In genomic region chr20:63595416-63596127, GRCh38 we compare ENCODE assay signal across 15 cellular contexts. TPM values are rescaled to one million over a fixed set of nuclear protein-coding genes. Genes with fewer than 3 reads are reported as not detected.
DNase-seq lines count a peak whose midpoint lies in the region; ATAC-seq and TF ChIP-seq lines count a peak whose summit lies in the region.
"Had no signal": no experiment of that assay in that cellular context is flagged by ENCODE, and none has a peak within 500 bp of the region (broad histone marks: within the 10 kb centered on the region; RNA-seq: fewer than 3 reads in every experiment).

No MANE protein-coding gene starts in this region.

- H3K9ac ChIP-seq in endodermal cell (ENCODE audit: extremely low read depth, low read length, poor library complexity, severe bottlenecking): no peak overlapping the region
- H3K9ac ChIP-seq: BLaER1 treated with 17β-estradiol and CSF1 and Interleukin-3, amounts not matched to agents 10 nM and 100 nM had no signal

- no peak overlapping the region for H3K27ac Mint-ChIP-seq in endodermal cell

- no peak for ATAC-seq in lower lobe of right lung
- ATAC-seq in upper lobe of right lung: peak; percentile 12
- no peak for ATAC-seq in GM21717 (IDR thresholded peaks at IDR 0.05; ENCODE audit: unreplicated experiment)
- ATAC-seq in GM21381 (IDR thresholded peaks at IDR 0.05; ENCODE audit: unreplicated experiment): no peak
- ATAC-seq: GM12878, HCT116 had no signal

- CTCF ChIA-PET in HEK293 (lab: Yijun Ruan, JAX): no interaction called here

- DNase-seq in endodermal cell: peak; percentile 39
- peak; percentile 42 for DNase-seq in lower lobe of right lung
- DNase-seq in upper lobe of right lung: no peak
- no peak for DNase-seq in DMS 273 treated with DMSO at 0.1 percent for 48 hours (lab: John Stamatoyannopoulos, UW)
- DNase-seq: ACHN; CD4-positive, CD25-positive, alpha-beta regulatory T cell had no signal

- H3K9me3 Mint-ChIP-seq in endodermal cell: no peaks in the 10 kb centered on the region

- no peaks in the 10 kb centered on the region for H3K4me1 ChIP-seq in HEK293 (ENCODE audit: control insufficient read depth, insufficient read depth, low read length)
- H3K4me1 ChIP-seq in endodermal cell (ENCODE audit: control insufficient read depth, insufficient read depth, low read length): no peaks in the 10 kb centered on the region
- H3K4me1 ChIP-seq in lower lobe of right lung: no peaks in the 10 kb centered on the region
- no peaks in the 10 kb centered on the region for H3K4me1 ChIP-seq in upper lobe of right lung

- H3K4me1 Mint-ChIP-seq in endodermal cell: no peaks in the 10 kb centered on the region

- no peak overlapping the region for H3K27ac ChIP-seq in HEK293 (ENCODE audit: extremely low read depth, low read depth, low read length)
- H3K27ac ChIP-seq in endodermal cell (ENCODE audit: low read depth, low read length): no peak overlapping the region
- H3K27ac ChIP-seq in lower lobe of right lung: no peak overlapping the region
- no peak overlapping the region for H3K27ac ChIP-seq in upper lobe of right lung
- H3K27ac ChIP-seq: BLaER1 treated with 17β-estradiol and CSF1 and Interleukin-3, amounts not matched to agents 10 nM and 100 nM had no signal

- POLR2A ChIA-PET in HEK293 (lab: Yijun Ruan, JAX): no interaction called here

- TF ChIP-seq CTCF in HEK293 (tag by site-specific recombination; IDR thresholded peaks at IDR 0.05): no peak
- no peak for TF ChIP-seq CTCF in endodermal cell (conservative IDR thresholded peaks at IDR 0.05)
- no peak for TF ChIP-seq CTCF in lower lobe of right lung (IDR thresholded peaks at IDR 0.05)
- no peak for TF ChIP-seq CTCF in upper lobe of right lung (IDR thresholded peaks at IDR 0.05)

- peaks cover 6 to 64% of the 10 kb centered on the region in 2 experiments; a peak in 2 of 3 replicates for H3K36me3 ChIP-seq in HEK293 (ENCODE audit: control insufficient read depth in 2 of 2, insufficient read depth in 1 of 2, low read length in 2 of 2)
- no peaks in the 10 kb centered on the region for H3K36me3 ChIP-seq in endodermal cell (ENCODE audit: control insufficient read depth, insufficient read depth, low read length)
- H3K36me3 ChIP-seq in lower lobe of right lung: peaks cover 86% of the 10 kb centered on the region
- peaks cover 55% of the 10 kb centered on the region for H3K36me3 ChIP-seq in upper lobe of right lung

- 92 to 97% methylated on average over 18 to 30 of the region's 30 CpGs for WGBS in endodermal cell (ENCODE audit: insufficient coverage in 1 of 2, insufficient read length in 1 of 2), 2 experiments

- H3K9me3 ChIP-seq in HEK293 (ENCODE audit: control insufficient read depth, insufficient read depth, low read depth, low read length) (no peaks in the 10 kb centered on the region), endodermal cell (ENCODE audit: control insufficient read depth, low read length) (no peaks in the 10 kb centered on the region), lower lobe of right lung (no peaks in the 10 kb centered on the region), upper lobe of right lung (no peaks in the 10 kb centered on the region)
- H3K9me3 ChIP-seq: BLaER1 treated with 17β-estradiol and CSF1 and Interleukin-3, amounts not matched to agents 10 nM and 100 nM had no signal

- no peak overlapping the region for H3K4me3 ChIP-seq in HEK293 (ENCODE audit: low read depth, low read length)
- no peak overlapping the region for H3K4me3 ChIP-seq in endodermal cell (ENCODE audit: low read length)
- no peak overlapping the region for H3K4me3 ChIP-seq in lower lobe of right lung
- no peak overlapping the region for H3K4me3 ChIP-seq in upper lobe of right lung
- H3K4me3 ChIP-seq: BLaER1 treated with 17β-estradiol and CSF1 and Interleukin-3, amounts not matched to agents 10 nM and 100 nM; GM12878 had no signal

- H3K36me3 Mint-ChIP-seq in endodermal cell (ENCODE audit: low read depth): peaks cover 38% of the 10 kb centered on the region

- no peak overlapping the region for H3K4me3 Mint-ChIP-seq in endodermal cell
- H3K4me3 Mint-ChIP-seq: CD4-positive, CD25-positive, alpha-beta regulatory T cell had no signal

- H3K27me3 Mint-ChIP-seq in endodermal cell (ENCODE audit: insufficient read depth): no peaks in the 10 kb centered on the region
- H3K27me3 Mint-ChIP-seq: CD4-positive, CD25-positive, alpha-beta regulatory T cell had no signal

- H3K27me3 ChIP-seq in endodermal cell (ENCODE audit: control insufficient read depth, insufficient read depth, low read length, poor library complexity, severe bottlenecking) (no peaks in the 10 kb centered on the region), lower lobe of right lung (ENCODE audit: low read depth) (no peaks in the 10 kb centered on the region), upper lobe of right lung (no peaks in the 10 kb centered on the region)
- H3K27me3 ChIP-seq: BLaER1 treated with 17β-estradiol and CSF1 and Interleukin-3, amounts not matched to agents 10 nM and 100 nM had no signal

- intact Hi-C loops in lower lobe of right lung (cut with DNase I) (no loop called here), upper lobe of right lung (cut with DNase I) (no loop called here)

TF ChIP-seq in HEK293, 187 proteins besides CTCF, POLR2A, EP300 and RAD21:
- TF ChIP-seq ZNF398 (tag by site-specific recombination; IDR thresholded peaks at IDR 0.05): no peak
- TF ChIP-seq ZNF600 (tag by site-specific recombination; IDR thresholded peaks at IDR 0.05): 0 out of 2 replicates have a peak, but pooled peaks have one; percentile 25

RNA-seq across cellular contexts. Expression of gene HELZ2, which starts 21.5 kb away (rescaled TPM):
- total RNA-seq in endodermal cell (10 to 100 TPM; 34.5 to 37.0 TPM), lower lobe of right lung (59.6 TPM), upper lobe of right lung (53.3 TPM)
- 15.5 TPM for polyA plus RNA-seq in endodermal cell (2013, experiment 1 of 2)
- 14.7 TPM for polyA plus RNA-seq in endodermal cell (2013, experiment 2 of 2)

RNA-seq across cellular contexts. Expression of gene GMEB2, which starts 31.3 kb away (rescaled TPM):
- total RNA-seq in endodermal cell: 10 to 100 TPM; 11.5 to 12.3 TPM
- polyA plus RNA-seq in endodermal cell (2013, experiment 1 of 2): 14.3 TPM
- 13.6 TPM for polyA plus RNA-seq in endodermal cell (2013, experiment 2 of 2)
- total RNA-seq in lower lobe of right lung: 9.7 TPM
- 11.3 TPM for total RNA-seq in upper lobe of right lung

RNA-seq across cellular contexts. Expression of gene FNDC11, which starts 41.6 kb away (rescaled TPM):
- 1 to 10 TPM; 1.8 to 2.4 TPM for total RNA-seq in endodermal cell
- polyA plus RNA-seq in endodermal cell (2013, experiment 1 of 2): 5.2 TPM
- polyA plus RNA-seq in endodermal cell (2013, experiment 2 of 2): 5.2 TPM
- 1.3 TPM for total RNA-seq in lower lobe of right lung
- total RNA-seq in upper lobe of right lung: 0.32 TPM
- total RNA-seq: Daoy, H4 had no signal

RNA-seq across cellular contexts. Expression of gene SRMS, which starts 48.0 kb away (rescaled TPM):
- total RNA-seq in endodermal cell (not detected), lower lobe of right lung (not detected), upper lobe of right lung (not detected)
- not detected for polyA plus RNA-seq in endodermal cell (2013, experiment 1 of 2)
- not detected for polyA plus RNA-seq in endodermal cell (2013, experiment 2 of 2)
- total RNA-seq: A172; CD4-positive, CD25-positive, alpha-beta regulatory T cell; Daoy; GM12878; H4 had no signal
- polyA plus RNA-seq: CD4-positive, CD25-positive, alpha-beta regulatory T cell; GM12878 had no signal

RNA-seq across cellular contexts. Expression of gene STMN3, which starts 57.7 kb away (rescaled TPM):
- total RNA-seq in endodermal cell: 10 to 100 TPM in 1 of 2 donors, 1 to 10 TPM in 1; 6.7 to 18.3 TPM
- polyA plus RNA-seq in endodermal cell (2013, experiment 1 of 2): 52.0 TPM
- polyA plus RNA-seq in endodermal cell (2013, experiment 2 of 2): 47.9 TPM
- 12.1 TPM for total RNA-seq in lower lobe of right lung
- 12.4 TPM for total RNA-seq in upper lobe of right lung

Comparison
In these comparisons a context has a peak if more than half of its experiments do, and no peak if none do; other contexts are left out.
1. DNase-seq: peak in endodermal cell (single experiment) and lower lobe of right lung (single experiment); none in upper lobe of right lung (single experiment) and DMS 273 treated with DMSO at 0.1 percent for 48 hours (single experiment).